In the genomic region with DNA sequence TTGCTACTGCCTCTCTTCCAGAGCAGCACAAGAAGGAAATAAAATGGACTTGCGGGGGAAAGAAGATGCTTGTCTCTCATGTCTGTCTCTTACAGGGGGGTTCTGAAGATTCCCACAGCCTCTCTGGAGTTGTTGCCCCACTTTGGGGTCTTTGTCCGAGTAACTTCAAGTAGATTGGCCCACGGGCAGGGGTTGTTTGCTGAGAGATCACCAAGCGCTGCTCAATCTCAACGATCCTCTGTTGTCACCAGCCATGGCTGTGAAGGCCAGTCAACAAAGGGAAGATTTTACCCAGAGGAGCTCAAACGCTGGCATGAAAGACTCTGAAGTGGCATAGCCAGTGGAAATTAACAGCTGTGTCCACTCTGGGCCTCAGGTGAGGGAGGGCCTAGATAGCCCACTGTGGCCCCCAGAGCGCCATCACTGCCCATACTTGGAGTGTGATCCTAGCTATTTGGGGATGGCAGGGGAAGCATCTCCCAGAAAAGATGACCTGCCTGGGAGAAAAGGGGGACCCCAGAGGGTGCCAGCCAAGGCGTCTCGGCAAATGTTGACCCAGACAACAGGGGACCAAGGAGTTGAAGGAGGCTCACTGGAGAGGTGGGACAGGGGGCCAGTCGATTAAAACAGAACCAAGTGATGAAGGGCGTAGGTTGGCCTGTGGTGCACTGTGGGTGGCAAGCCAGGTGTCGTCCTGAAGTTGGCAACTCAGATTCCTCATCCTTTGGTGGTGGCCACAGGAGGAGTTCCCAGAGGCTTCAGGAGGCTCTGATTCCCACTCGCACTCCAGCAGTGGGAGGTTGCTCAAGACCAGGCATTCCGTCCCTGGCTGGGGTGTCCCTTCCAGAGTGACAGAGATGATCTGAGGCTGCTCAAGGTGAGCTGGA, we compare ENCODE assay signal across 1 cellular context.
A peak's percentile ranks its signal among the peaks of the same experiment; 100 is the strongest.
TF ChIP-seq lines count a peak whose summit lies in the region.

No MANE protein-coding gene starts in this region.

TF ChIP-seq in HepG2, 621 proteins besides CTCF, POLR2A, EP300 and RAD21:
- TF ChIP-seq AGO2 (optimal IDR thresholded peaks at IDR 0.05; ENCODE audit: low read depth, low read length): peak; percentile 65
- 0 out of 2 replicates have a peak, but pooled peaks have one; percentile 78 for TF ChIP-seq NCOA5 (CRISPR knock-in tag; IDR thresholded peaks at IDR 0.05)
- TF ChIP-seq MBNL3 (CRISPR knock-in tag; conservative IDR thresholded peaks at IDR 0.05): no peak
- no peak for TF ChIP-seq RELA (CRISPR knock-in tag; IDR thresholded peaks at IDR 0.05)
- TF ChIP-seq ZNF724P (CRISPR knock-in tag; IDR thresholded peaks at IDR 0.05; ENCODE audit: borderline replicate concordance): 0 out of 2 replicates have a peak, but pooled peaks have one; percentile 7
- TF ChIP-seq ZFX (CRISPR knock-in tag; IDR thresholded peaks at IDR 0.05; ENCODE audit: low read depth): 0 out of 2 replicates have a peak, but pooled peaks have one; percentile 11
- TF ChIP-seq RBM22 (optimal IDR thresholded peaks at IDR 0.05; ENCODE audit: low read length): peak; percentile 6
- peak; percentile 35; the same call in 1 of the 2 replicates for TF ChIP-seq TARDBP (CRISPR knock-in tag; IDR thresholded peaks at IDR 0.05)
- TF ChIP-seq ZNF614 (CRISPR knock-in tag; IDR thresholded peaks at IDR 0.05; ENCODE audit: borderline replicate concordance): no peak
- peak; percentile 21; the same call in 1 of the 2 replicates for TF ChIP-seq POLR2G (IDR thresholded peaks at IDR 0.05; ENCODE audit: low read depth, low read length)
- TF ChIP-seq, protein P1, sequence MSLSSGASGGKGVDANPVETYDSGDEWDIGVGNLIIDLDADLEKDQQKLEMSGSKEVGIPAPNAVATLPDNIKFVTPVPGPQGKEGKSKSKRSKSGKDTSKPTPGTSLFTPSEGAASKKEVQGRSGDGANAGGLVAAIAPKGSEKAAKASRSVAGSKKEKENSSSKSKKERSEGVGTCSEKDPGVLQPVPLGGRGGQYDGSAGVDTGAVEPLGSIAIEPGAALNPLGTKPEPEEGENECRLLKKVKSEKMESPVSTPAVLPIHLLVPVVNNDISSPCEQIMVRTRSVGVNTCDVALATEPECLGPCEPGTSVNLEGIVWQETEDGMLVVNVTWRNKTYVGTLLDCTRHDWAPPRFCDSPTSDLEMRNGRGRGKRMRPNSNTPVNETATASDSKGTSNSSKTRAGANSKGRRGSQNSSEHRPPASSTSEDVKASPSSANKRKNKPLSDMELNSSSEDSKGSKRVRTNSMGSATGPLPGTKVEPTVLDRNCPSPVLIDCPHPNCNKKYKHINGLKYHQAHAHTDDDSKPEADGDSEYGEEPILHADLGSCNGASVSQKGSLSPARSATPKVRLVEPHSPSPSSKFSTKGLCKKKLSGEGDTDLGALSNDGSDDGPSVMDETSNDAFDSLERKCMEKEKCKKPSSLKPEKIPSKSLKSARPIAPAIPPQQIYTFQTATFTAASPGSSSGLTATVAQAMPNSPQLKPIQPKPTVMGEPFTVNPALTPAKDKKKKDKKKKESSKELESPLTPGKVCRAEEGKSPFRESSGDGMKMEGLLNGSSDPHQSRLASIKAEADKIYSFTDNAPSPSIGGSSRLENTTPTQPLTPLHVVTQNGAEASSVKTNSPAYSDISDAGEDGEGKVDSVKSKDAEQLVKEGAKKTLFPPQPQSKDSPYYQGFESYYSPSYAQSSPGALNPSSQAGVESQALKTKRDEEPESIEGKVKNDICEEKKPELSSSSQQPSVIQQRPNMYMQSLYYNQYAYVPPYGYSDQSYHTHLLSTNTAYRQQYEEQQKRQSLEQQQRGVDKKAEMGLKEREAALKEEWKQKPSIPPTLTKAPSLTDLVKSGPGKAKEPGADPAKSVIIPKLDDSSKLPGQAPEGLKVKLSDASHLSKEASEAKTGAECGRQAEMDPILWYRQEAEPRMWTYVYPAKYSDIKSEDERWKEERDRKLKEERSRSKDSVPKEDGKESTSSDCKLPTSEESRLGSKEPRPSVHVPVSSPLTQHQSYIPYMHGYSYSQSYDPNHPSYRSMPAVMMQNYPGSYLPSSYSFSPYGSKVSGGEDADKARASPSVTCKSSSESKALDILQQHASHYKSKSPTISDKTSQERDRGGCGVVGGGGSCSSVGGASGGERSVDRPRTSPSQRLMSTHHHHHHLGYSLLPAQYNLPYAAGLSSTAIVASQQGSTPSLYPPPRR (CRISPR knock-in tag; IDR thresholded peaks at IDR 0.05; ENCODE audit: borderline replicate concordance): 0 out of 2 replicates have a peak, but pooled peaks have one; percentile 5
- TF ChIP-seq, protein P2, sequence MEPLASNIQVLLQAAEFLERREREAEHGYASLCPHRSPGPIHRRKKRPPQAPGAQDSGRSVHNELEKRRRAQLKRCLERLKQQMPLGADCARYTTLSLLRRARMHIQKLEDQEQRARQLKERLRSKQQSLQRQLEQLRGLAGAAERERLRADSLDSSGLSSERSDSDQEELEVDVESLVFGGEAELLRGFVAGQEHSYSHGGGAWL (CRISPR knock-in tag; IDR thresholded peaks at IDR 0.05): no peak
- no peak for TF ChIP-seq ZNF160 (CRISPR knock-in tag; IDR thresholded peaks at IDR 0.05)
- TF ChIP-seq ZNF432 (CRISPR knock-in tag; IDR thresholded peaks at IDR 0.05; ENCODE audit: borderline replicate concordance): no peak
- peak; percentile 37 for TF ChIP-seq ZNF883 (CRISPR knock-in tag; IDR thresholded peaks at IDR 0.05; ENCODE audit: not compliant biosample characterization)
- 0 out of 2 replicates have a peak, but pooled peaks have one; percentile 14 for TF ChIP-seq AKAP8 (CRISPR knock-in tag; IDR thresholded peaks at IDR 0.05)
- TF ChIP-seq SNAPC2 (CRISPR knock-in tag; IDR thresholded peaks at IDR 0.05): peak; percentile 84; the same call in 1 of the 2 replicates
- TF ChIP-seq KDM5A (IDR thresholded peaks at IDR 0.05; ENCODE audit: borderline replicate concordance, low read length): no peak
- TF ChIP-seq ZFP36L2 (CRISPR knock-in tag; IDR thresholded peaks at IDR 0.05): no peak
- no peak for TF ChIP-seq ZNF292 (CRISPR knock-in tag; IDR thresholded peaks at IDR 0.05; ENCODE audit: borderline replicate concordance, low read depth)
- peak; percentile 68; the same call in 1 of the 2 replicates for TF ChIP-seq PAF1 (CRISPR knock-in tag; IDR thresholded peaks at IDR 0.05)
- no peak for TF ChIP-seq ZMAT3 (CRISPR knock-in tag; conservative IDR thresholded peaks at IDR 0.05)
- TF ChIP-seq, protein P3, sequence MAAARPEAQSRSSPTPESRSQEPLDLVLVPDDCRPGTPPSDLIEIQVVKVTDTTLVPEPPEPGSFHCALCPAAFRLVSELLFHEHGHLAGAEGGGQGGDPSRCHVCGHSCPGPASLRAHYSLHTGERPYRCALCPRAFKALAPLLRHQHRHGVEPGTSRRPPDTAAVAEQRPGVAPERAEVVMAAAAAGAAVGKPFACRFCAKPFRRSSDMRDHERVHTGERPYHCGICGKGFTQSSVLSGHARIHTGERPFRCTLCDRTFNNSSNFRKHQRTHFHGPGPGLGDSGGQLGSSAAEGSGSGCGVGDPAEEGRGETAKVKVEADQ (CRISPR knock-in tag; IDR thresholded peaks at IDR 0.05; ENCODE audit: borderline replicate concordance): peak; percentile 43; the same call in 1 of the 2 replicates
- TF ChIP-seq, protein P4, sequence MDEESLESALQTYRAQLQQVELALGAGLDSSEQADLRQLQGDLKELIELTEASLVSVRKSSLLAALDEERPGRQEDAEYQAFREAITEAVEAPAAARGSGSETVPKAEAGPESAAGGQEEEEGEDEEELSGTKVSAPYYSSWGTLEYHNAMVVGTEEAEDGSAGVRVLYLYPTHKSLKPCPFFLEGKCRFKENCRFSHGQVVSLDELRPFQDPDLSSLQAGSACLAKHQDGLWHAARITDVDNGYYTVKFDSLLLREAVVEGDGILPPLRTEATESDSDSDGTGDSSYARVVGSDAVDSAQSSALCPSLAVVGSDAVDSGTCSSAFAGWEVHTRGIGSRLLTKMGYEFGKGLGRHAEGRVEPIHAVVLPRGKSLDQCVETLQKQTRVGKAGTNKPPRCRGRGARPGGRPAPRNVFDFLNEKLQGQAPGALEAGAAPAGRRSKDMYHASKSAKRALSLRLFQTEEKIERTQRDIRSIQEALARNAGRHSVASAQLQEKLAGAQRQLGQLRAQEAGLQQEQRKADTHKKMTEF (CRISPR knock-in tag; IDR thresholded peaks at IDR 0.05): no peak
- TF ChIP-seq, protein P5, sequence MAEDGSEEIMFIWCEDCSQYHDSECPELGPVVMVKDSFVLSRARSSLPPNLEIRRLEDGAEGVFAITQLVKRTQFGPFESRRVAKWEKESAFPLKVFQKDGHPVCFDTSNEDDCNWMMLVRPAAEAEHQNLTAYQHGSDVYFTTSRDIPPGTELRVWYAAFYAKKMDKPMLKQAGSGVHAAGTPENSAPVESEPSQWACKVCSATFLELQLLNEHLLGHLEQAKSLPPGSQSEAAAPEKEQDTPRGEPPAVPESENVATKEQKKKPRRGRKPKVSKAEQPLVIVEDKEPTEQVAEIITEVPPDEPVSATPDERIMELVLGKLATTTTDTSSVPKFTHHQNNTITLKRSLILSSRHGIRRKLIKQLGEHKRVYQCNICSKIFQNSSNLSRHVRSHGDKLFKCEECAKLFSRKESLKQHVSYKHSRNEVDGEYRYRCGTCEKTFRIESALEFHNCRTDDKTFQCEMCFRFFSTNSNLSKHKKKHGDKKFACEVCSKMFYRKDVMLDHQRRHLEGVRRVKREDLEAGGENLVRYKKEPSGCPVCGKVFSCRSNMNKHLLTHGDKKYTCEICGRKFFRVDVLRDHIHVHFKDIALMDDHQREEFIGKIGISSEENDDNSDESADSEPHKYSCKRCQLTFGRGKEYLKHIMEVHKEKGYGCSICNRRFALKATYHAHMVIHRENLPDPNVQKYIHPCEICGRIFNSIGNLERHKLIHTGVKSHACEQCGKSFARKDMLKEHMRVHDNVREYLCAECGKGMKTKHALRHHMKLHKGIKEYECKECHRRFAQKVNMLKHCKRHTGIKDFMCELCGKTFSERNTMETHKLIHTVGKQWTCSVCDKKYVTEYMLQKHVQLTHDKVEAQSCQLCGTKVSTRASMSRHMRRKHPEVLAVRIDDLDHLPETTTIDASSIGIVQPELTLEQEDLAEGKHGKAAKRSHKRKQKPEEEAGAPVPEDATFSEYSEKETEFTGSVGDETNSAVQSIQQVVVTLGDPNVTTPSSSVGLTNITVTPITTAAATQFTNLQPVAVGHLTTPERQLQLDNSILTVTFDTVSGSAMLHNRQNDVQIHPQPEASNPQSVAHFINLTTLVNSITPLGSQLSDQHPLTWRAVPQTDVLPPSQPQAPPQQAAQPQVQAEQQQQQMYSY (CRISPR knock-in tag; IDR thresholded peaks at IDR 0.05): no peak
- no peak for TF ChIP-seq ZNF644 (CRISPR knock-in tag; IDR thresholded peaks at IDR 0.05; ENCODE audit: low read depth)
- TF ChIP-seq WIZ (CRISPR knock-in tag; IDR thresholded peaks at IDR 0.05): no peak
- TF ChIP-seq, protein P6, sequence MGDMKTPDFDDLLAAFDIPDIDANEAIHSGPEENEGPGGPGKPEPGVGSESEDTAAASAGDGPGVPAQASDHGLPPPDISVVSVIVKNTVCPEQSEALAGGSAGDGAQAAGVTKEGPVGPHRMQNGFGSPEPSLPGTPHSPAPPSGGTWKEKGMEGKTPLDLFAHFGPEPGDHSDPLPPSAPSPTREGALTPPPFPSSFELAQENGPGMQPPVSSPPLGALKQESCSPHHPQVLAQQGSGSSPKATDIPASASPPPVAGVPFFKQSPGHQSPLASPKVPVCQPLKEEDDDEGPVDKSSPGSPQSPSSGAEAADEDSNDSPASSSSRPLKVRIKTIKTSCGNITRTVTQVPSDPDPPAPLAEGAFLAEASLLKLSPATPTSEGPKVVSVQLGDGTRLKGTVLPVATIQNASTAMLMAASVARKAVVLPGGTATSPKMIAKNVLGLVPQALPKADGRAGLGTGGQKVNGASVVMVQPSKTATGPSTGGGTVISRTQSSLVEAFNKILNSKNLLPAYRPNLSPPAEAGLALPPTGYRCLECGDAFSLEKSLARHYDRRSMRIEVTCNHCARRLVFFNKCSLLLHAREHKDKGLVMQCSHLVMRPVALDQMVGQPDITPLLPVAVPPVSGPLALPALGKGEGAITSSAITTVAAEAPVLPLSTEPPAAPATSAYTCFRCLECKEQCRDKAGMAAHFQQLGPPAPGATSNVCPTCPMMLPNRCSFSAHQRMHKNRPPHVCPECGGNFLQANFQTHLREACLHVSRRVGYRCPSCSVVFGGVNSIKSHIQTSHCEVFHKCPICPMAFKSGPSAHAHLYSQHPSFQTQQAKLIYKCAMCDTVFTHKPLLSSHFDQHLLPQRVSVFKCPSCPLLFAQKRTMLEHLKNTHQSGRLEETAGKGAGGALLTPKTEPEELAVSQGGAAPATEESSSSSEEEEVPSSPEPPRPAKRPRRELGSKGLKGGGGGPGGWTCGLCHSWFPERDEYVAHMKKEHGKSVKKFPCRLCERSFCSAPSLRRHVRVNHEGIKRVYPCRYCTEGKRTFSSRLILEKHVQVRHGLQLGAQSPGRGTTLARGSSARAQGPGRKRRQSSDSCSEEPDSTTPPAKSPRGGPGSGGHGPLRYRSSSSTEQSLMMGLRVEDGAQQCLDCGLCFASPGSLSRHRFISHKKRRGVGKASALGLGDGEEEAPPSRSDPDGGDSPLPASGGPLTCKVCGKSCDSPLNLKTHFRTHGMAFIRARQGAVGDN (CRISPR knock-in tag; IDR thresholded peaks at IDR 0.05): peak; percentile 19; the same call in 1 of the 2 replicates
- peak; percentile 50; the same call in 1 of the 2 replicates for TF ChIP-seq POLR2AphosphoS5 (IDR thresholded peaks at IDR 0.05; ENCODE audit: low read depth, low read length)
- TF ChIP-seq, protein P7, sequence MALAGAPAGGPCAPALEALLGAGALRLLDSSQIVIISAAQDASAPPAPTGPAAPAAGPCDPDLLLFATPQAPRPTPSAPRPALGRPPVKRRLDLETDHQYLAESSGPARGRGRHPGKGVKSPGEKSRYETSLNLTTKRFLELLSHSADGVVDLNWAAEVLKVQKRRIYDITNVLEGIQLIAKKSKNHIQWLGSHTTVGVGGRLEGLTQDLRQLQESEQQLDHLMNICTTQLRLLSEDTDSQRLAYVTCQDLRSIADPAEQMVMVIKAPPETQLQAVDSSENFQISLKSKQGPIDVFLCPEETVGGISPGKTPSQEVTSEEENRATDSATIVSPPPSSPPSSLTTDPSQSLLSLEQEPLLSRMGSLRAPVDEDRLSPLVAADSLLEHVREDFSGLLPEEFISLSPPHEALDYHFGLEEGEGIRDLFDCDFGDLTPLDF (CRISPR knock-in tag; IDR thresholded peaks at IDR 0.05): no peak
- TF ChIP-seq, protein P8, sequence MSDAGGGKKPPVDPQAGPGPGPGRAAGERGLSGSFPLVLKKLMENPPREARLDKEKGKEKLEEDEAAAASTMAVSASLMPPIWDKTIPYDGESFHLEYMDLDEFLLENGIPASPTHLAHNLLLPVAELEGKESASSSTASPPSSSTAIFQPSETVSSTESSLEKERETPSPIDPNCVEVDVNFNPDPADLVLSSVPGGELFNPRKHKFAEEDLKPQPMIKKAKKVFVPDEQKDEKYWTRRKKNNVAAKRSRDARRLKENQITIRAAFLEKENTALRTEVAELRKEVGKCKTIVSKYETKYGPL (CRISPR knock-in tag; IDR thresholded peaks at IDR 0.05): no peak
- TF ChIP-seq, protein P9, sequence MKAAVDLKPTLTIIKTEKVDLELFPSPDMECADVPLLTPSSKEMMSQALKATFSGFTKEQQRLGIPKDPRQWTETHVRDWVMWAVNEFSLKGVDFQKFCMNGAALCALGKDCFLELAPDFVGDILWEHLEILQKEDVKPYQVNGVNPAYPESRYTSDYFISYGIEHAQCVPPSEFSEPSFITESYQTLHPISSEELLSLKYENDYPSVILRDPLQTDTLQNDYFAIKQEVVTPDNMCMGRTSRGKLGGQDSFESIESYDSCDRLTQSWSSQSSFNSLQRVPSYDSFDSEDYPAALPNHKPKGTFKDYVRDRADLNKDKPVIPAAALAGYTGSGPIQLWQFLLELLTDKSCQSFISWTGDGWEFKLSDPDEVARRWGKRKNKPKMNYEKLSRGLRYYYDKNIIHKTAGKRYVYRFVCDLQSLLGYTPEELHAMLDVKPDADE (CRISPR knock-in tag; IDR thresholded peaks at IDR 0.05): no peak
- no peak for TF ChIP-seq ELF4 (CRISPR knock-in tag; IDR thresholded peaks at IDR 0.05; ENCODE audit: borderline replicate concordance)
